In the genomic region with DNA sequence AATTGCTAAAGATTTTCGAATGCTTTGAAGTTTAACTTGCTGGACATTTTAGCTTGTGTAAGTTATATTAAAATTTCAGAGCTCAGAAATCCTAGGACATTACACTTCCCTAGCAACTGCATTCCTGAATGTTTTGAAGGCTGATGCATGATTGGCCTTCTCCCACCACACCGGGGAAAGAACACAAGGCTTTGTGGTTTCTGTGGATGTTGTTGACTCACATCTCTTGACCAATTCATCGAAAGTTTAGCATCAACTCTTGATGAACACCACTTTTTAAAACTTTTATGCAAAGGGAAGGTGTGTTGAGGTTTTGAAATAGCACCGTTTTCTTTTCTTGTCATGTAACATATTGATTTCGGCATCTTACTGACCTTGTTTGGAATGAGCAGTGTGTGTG, we compare ENCODE assay signal across 19 cellular contexts.
DNase-seq lines count a peak whose midpoint lies in the region; TF ChIP-seq lines count a peak whose summit lies in the region.
"Had no signal": no experiment of that assay in that cellular context is flagged by ENCODE, and none has a peak within 500 bp of the region (broad histone marks: within the 10 kb centered on the region; RNA-seq: fewer than 3 reads in every experiment).

No MANE protein-coding gene starts in this region.

- no peaks in the 10 kb centered on the region for H3K27me3 ChIP-seq in breast epithelium
- H3K27me3 ChIP-seq: esophagus squamous epithelium, left lung had no signal

- H3K4me3 Mint-ChIP-seq in MCF 10A (ENCODE audit: unreplicated experiment): no peak overlapping the region
- H3K4me3 Mint-ChIP-seq: activated T-helper 17 cell treated with anti-CD3 and anti-CD28 coated beads, Interleukin-2, amount 50 U/mL, for 72 hours; H9 had no signal

- H3K36me3 Mint-ChIP-seq in MCF 10A (ENCODE audit: insufficient read depth, unreplicated experiment): peaks cover 6% of the 10 kb centered on the region

- H3K27ac Mint-ChIP-seq in MCF 10A (ENCODE audit: low read depth, unreplicated experiment): no peak overlapping the region
- H3K27ac Mint-ChIP-seq: activated T-helper 17 cell treated with anti-CD3 and anti-CD28 coated beads, Interleukin-2, amount 50 U/mL, for 72 hours; H9 had no signal

- BruUV-seq in MCF 10A (replicated peaks; lab: Mats Ljungman, UMichigan): no TSS peak

- in situ Hi-C loops in GM13976 (cut with MboI; ENCODE audit: low sequenced_read_pairs, unreplicated experiment): no loop called here

- intact Hi-C loops in MCF 10A (cut with micrococcal nuclease): no loop called here
- intact Hi-C loops in breast epithelium (cut with DNase I; ENCODE audit: low total_unique reads): no loop called here

- TF ChIP-seq POLR2A in breast epithelium (IDR thresholded peaks at IDR 0.05): no peak
- TF ChIP-seq POLR2A in NB4 (IDR thresholded peaks at IDR 0.05; ENCODE audit: extremely low read depth, insufficient read length): no peak

- H3K4me1 ChIP-seq in breast epithelium: no peaks in the 10 kb centered on the region
- H3K4me1 ChIP-seq: esophagus squamous epithelium, left lung had no signal

- H3K9me3 ChIP-seq in breast epithelium: no peaks in the 10 kb centered on the region
- H3K9me3 ChIP-seq: esophagus squamous epithelium, left lung had no signal

- H3K4me3 ChIP-seq in breast epithelium (no peak overlapping the region), NB4 (ENCODE audit: low read depth, low read length) (no peak overlapping the region)
- H3K4me3 ChIP-seq: esophagus squamous epithelium, left lung had no signal

- POLR2A ChIA-PET in MCF 10A (lab: Yijun Ruan, JAX): no interaction called here

- no peaks in the 10 kb centered on the region for H3K9me3 Mint-ChIP-seq in MCF 10A (ENCODE audit: unreplicated experiment)
- H3K9me3 Mint-ChIP-seq: activated T-helper 17 cell treated with anti-CD3 and anti-CD28 coated beads, Interleukin-2, amount 50 U/mL, for 72 hours had no signal

- H3K27ac ChIP-seq in breast epithelium: no peak overlapping the region
- H3K27ac ChIP-seq: esophagus squamous epithelium, left lung had no signal

- CTCF ChIA-PET in MCF 10A (lab: Yijun Ruan, JAX): interaction anchor here (0.6 kb wide), 1 partner anchor 58 kb away, joined by 5 read pairs; no protein-coding TSS in a partner anchor

- no peak for TF ChIP-seq CTCF in MCF 10A (IDR thresholded peaks at IDR 0.05; ENCODE audit: unreplicated experiment)
- TF ChIP-seq CTCF in breast epithelium (IDR thresholded peaks at IDR 0.05): no peak
- TF ChIP-seq CTCF in NB4 (IDR thresholded peaks at IDR 0.05; ENCODE audit: low read depth, low read length): no peak
- no peak for TF ChIP-seq CTCF in GM13976 (IDR thresholded peaks at IDR 0.05; ENCODE audit: borderline replicate concordance, control extremely low read depth, extremely low read depth, insufficient read depth, missing control alignments)

- peaks cover 71% of the 10 kb centered on the region for H3K27me3 Mint-ChIP-seq in MCF 10A (ENCODE audit: insufficient read depth, unreplicated experiment)
- H3K27me3 Mint-ChIP-seq: activated T-helper 17 cell treated with anti-CD3 and anti-CD28 coated beads, Interleukin-2, amount 50 U/mL, for 72 hours had no signal

- DNase-seq in MCF 10A (ENCODE audit: unreplicated experiment) (peak; percentile 14), breast epithelium (ENCODE audit: low spot score in 2 of 2) (no peak), NB4 (ENCODE audit: low read depth) (peak; percentile 3), fibroblast of peridontal ligament (ENCODE audit: extremely low read depth) (peak; percentile 0), iPS-NIHi7 (ENCODE audit: extremely low spot score) (no peak), GM13976 (ENCODE audit: low spot score) (no peak), CD1c-positive myeloid dendritic cell (ENCODE audit: extremely low spot score) (no peak)
- no peak for DNase-seq in activated CD4-positive, alpha-beta T cell treated with anti-CD3 and anti-CD28 coated beads, Interleukin-2, amount 50 U/mL, for 4 hours
- DNase-seq: 8988T; activated CD4-positive, alpha-beta T cell treated with anti-CD3 and anti-CD28 coated beads, Interleukin-2, amount 50 U/mL, for 48 hours; aorta; esophagus squamous epithelium; H9; Karpas-422; left lung; NCI-H146; NCI-H446; stimulated activated CD4-positive, alpha-beta T cell treated with anti-CD3 and anti-CD28 coated beads, Interleukin-12 subunit alpha, Interleukin-12 subunit beta, amount 100 ng/mL, for 4 hours had no signal

- no peaks in the 10 kb centered on the region for H3K4me1 Mint-ChIP-seq in MCF 10A (ENCODE audit: insufficient read depth, unreplicated experiment)
- H3K4me1 Mint-ChIP-seq: activated T-helper 17 cell treated with anti-CD3 and anti-CD28 coated beads, Interleukin-2, amount 50 U/mL, for 72 hours had no signal

- H3K36me3 ChIP-seq in breast epithelium: no peaks in the 10 kb centered on the region
- H3K36me3 ChIP-seq: esophagus squamous epithelium, left lung had no signal

Comparison
In these comparisons a context has a peak if more than half of its experiments do, and no peak if none do; other contexts are left out.
1. DNase-seq: peak in MCF 10A (single experiment), NB4 (single experiment) and fibroblast of peridontal ligament (single experiment); none in breast epithelium (0 of 2), activated CD4-positive, alpha-beta T cell treated with anti-CD3 and anti-CD28 coated beads, Interleukin-2, amount 50 U/mL, for 4 hours (0 of 2), iPS-NIHi7 (single experiment), GM13976 (single experiment) and CD1c-positive myeloid dendritic cell (single experiment).